In genomic region chr15:38464675-38465074, GRCh38 we compare ENCODE assay signal across 28 cellular contexts.
"Had no signal": no experiment of that assay in that cellular context is flagged by ENCODE, and none has a peak within 500 bp of the region (broad histone marks: within the 10 kb centered on the region; RNA-seq: fewer than 3 reads in every experiment).

No MANE protein-coding gene starts in this region.

- H3K9me3 ChIP-seq: ascending aorta had no signal

- H3K4me3 ChIP-seq: ascending aorta, cardiac muscle cell had no signal

- ATAC-seq: activated CD8-positive, alpha-beta T cell treated with anti-CD3 and anti-CD28 coated beads for 36 hours; activated naive CD8-positive, alpha-beta T cell treated with anti-CD3 and anti-CD28 coated beads, Interleukin-2, amount 50 U/mL, for 24 hours; activated T-cell treated with anti-CD3 and anti-CD28 coated beads, Interleukin-2, amount 50 U/mL, for 4 hours; activated T-cell treated with anti-CD3 and anti-CD28 coated beads, Interleukin-2, amount 50 U/mL, for 72 hours; activated T-helper 17 cell treated with anti-CD3 and anti-CD28 coated beads, Interleukin-2, amount 50 U/mL, for 72 hours had no signal

- H3K36me3 ChIP-seq: ascending aorta, cardiac muscle cell had no signal

- H3K4me1 ChIP-seq: ascending aorta had no signal

- DNase-seq: activated B cell treated with CpG ODN at 0.5 μM for 24 hours; activated CD4-positive, alpha-beta memory T cell treated with anti-CD3 and anti-CD28 coated beads for 36 hours; activated CD4-positive, alpha-beta T cell treated with anti-CD3 and anti-CD28 coated beads for 4 hours; activated CD4-positive, alpha-beta T cell treated with anti-CD3 and anti-CD28 coated beads, Interleukin-2, amount 10 ng/mL, durations not matched to agents 24 days and 14 days; activated CD4-positive, alpha-beta T cell treated with anti-CD3 and anti-CD28 coated beads, Interleukin-2, amount 50 U/mL, for 1 hour; activated CD4-positive, alpha-beta T cell treated with anti-CD3 and anti-CD28 coated beads, Interleukin-2, amount 50 U/mL, for 4 hours; activated CD4-positive, CD25-positive, alpha-beta regulatory T cell treated with anti-CD3 and anti-CD28 coated beads, Interleukin-2, amount 50 U/mL, for 72 hours; activated CD8-positive, alpha-beta memory T cell treated with anti-CD3 and anti-CD28 coated beads, Interleukin-2, amount 50 U/mL, for 4 hours; activated CD8-positive, alpha-beta T cell treated with anti-CD3 and anti-CD28 coated beads for 36 hours; activated effector memory CD4-positive, alpha-beta T cell treated with anti-CD3 and anti-CD28 coated beads, Interleukin-2, amount 50 U/mL, for 16 hours; activated gamma-delta T cell treated with Interleukin-2 at 50 U/mL for 16 hours; activated naive CD4-positive, alpha-beta T cell; activated naive CD4-positive, alpha-beta T cell treated with anti-CD3 and anti-CD28 coated beads, Interleukin-2, amount 10 ng/mL, durations not matched to agents 7 days and 5 days; activated naive CD8-positive, alpha-beta T cell treated with anti-CD3 and anti-CD28 coated beads, Interleukin-2, amount 10 ng/mL, durations not matched to agents 7 days and 5 days; activated naive CD8-positive, alpha-beta T cell treated with anti-CD3 and anti-CD28 coated beads, Interleukin-2, amount 50 U/mL, for 24 hours; activated T-cell treated with anti-CD3 and anti-CD28 coated beads for 4 hours; activated T-cell treated with anti-CD3 and anti-CD28 coated beads, Interleukin-2, amount 50 U/mL, for 1 hour; activated T-cell treated with anti-CD3 and anti-CD28 coated beads, Interleukin-2, amount 50 U/mL, for 4 hours; activated T-cell treated with anti-CD3 and anti-CD28 coated beads, Interleukin-2, amount 50 U/mL, for 72 hours; amygdala; anterior cingulate cortex; caudate nucleus; cerebellar nuclear complex; T-helper 2 cell; T-helper 9 cell had no signal
